Comparison of ENCODE assay signal across 18 cellular contexts in genomic region chr10:78853864-78854263, GRCh38.
"Had no signal": no experiment of that assay in that cellular context is flagged by ENCODE, and none has a peak within 500 bp of the region (broad histone marks: within the 10 kb centered on the region; RNA-seq: fewer than 3 reads in every experiment).

No MANE protein-coding gene starts in this region.

- DNase-seq: activated CD4-positive, alpha-beta T cell treated with anti-CD3 and anti-CD28 coated beads for 1 hour; activated CD4-positive, alpha-beta T cell treated with anti-CD3 and anti-CD28 coated beads, Interleukin-2, amount 50 U/mL, for 48 hours; activated gamma-delta T cell; activated T-cell treated with anti-CD3 and anti-CD28 coated beads, Interleukin-2, amount 50 U/mL, for 48 hours; dermis blood vessel endothelial cell; effector memory CD8-positive, alpha-beta T cell; heart right ventricle; mammary epithelial cell; naive thymus-derived CD4-positive, alpha-beta T cell; pancreas; sigmoid colon; spleen; stimulated activated naive CD8-positive, alpha-beta T cell treated with anti-CD3 and anti-CD28 coated beads, Interleukin-15, amount 100 ng/mL, for 72 hours; T-helper 1 cell; T1000 had no signal

- FAIRE-seq: frontal cortex, islet of Langerhans, pancreas had no signal

- H3K4me3 ChIP-seq: heart right ventricle, pancreas, sigmoid colon, spleen had no signal

- H3K27ac ChIP-seq: heart right ventricle, pancreas, sigmoid colon, spleen had no signal

- H3K9me3 ChIP-seq: heart right ventricle, pancreas, sigmoid colon, spleen had no signal

- ATAC-seq: activated naive CD4-positive, alpha-beta T cell treated with anti-CD3 and anti-CD28 coated beads, Interleukin-2, amount 50 U/mL, for 72 hours; effector memory CD8-positive, alpha-beta T cell; heart right ventricle; naive thymus-derived CD4-positive, alpha-beta T cell; pancreas; stimulated activated naive CD8-positive, alpha-beta T cell treated with anti-CD3 and anti-CD28 coated beads, Interleukin-15, amount 100 ng/mL, for 72 hours had no signal

- H3K27me3 ChIP-seq: heart right ventricle, pancreas, sigmoid colon, spleen had no signal

- H3K4me1 ChIP-seq: pancreas, sigmoid colon had no signal

- H3K36me3 ChIP-seq: heart right ventricle, pancreas, sigmoid colon, spleen had no signal
